13 cellular contexts compared by ENCODE assay signal in the genomic region with DNA sequence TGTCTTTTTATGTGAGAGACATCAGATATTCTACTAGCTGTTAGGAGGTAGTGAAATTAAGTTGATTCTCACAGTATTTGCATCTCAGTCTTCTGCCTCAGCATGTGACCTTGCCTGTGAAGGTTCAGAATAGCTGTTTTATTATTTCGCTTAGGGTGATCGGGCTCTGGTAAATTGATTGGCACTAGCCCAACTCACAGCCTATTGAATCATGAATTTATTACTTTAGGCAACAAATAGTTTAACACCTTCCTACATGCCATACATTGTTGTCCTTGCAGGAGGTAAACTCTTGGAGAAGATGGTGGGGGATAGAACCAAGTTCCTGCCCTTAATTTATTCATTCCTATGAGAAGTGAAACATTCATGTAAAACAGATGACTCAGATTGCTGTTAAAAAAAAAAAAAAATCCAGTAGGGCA.
DNase-seq lines count a peak whose midpoint lies in the region; ATAC-seq and TF ChIP-seq lines count a peak whose summit lies in the region.
"Had no signal": no experiment of that assay in that cellular context is flagged by ENCODE, and none has a peak within 500 bp of the region (broad histone marks: within the 10 kb centered on the region; RNA-seq: fewer than 3 reads in every experiment).

No MANE protein-coding gene starts in this region.

- no peak for TF ChIP-seq POLR2A in vagina (IDR thresholded peaks at IDR 0.05)

- peak; percentile 66 for ATAC-seq in GM21381 (IDR thresholded peaks at IDR 0.05; ENCODE audit: unreplicated experiment)
- ATAC-seq in HG03103 (IDR thresholded peaks at IDR 0.05; ENCODE audit: low read depth, unreplicated experiment) = peak; percentile 55

- peaks cover 16% of the 10 kb centered on the region for H3K4me1 ChIP-seq in vagina

- no peaks in the 10 kb centered on the region for H3K36me3 ChIP-seq in vagina
- H3K36me3 ChIP-seq: breast epithelium, HAP-1 had no signal

- H3K9me3 ChIP-seq in vagina = no peaks in the 10 kb centered on the region
- H3K9me3 ChIP-seq: breast epithelium, HAP-1 had no signal

- POLR2A ChIA-PET in GM10248 (lab: Yijun Ruan, JAX) = no interaction called here

- intact Hi-C loops in vagina (cut with DNase I) = no loop called here

- CTCF ChIA-PET in GM10248 (lab: Yijun Ruan, JAX) = interaction anchor here (0.7 to 2.0 kb wide), 4 partner anchors 14 to 21 kb away, joined by 3 to 4 read pairs (median 3); no protein-coding TSS in a partner anchor

- no peak overlapping the region for H3K4me3 ChIP-seq in vagina
- H3K4me3 ChIP-seq: breast epithelium, HAP-1 had no signal

- H3K27me3 ChIP-seq in vagina = no peaks in the 10 kb centered on the region
- H3K27me3 ChIP-seq: breast epithelium had no signal

- H3K27ac ChIP-seq in vagina = no peak overlapping the region
- H3K27ac ChIP-seq: breast epithelium had no signal

- DNase-seq in GM10248 (ENCODE audit: extremely low spot score) (peak; percentile 18), astrocyte of the hippocampus (ENCODE audit: low read depth, low spot score) (peak; percentile 69), NCI-H446 (lab: John Stamatoyannopoulos, UW) (no peak), D341Med (ENCODE audit: low spot score) (no peak), SW480 (ENCODE audit: low spot score) (no peak), vagina (ENCODE audit: extremely low spot score in 2 of 2) (no peak)
- DNase-seq: C1 segment of cervical spinal cord, NCI-H446 treated with DMSO at 0.1 percent for 48 hours, posterior cingulate gyrus had no signal

- TF ChIP-seq CTCF in GM10248 (IDR thresholded peaks at IDR 0.05; ENCODE audit: control extremely low read depth, extremely low read depth, low read depth, missing control alignments) (no peak), vagina (IDR thresholded peaks at IDR 0.05) (no peak)

Comparison
In these comparisons a context has a peak if more than half of its experiments do, and no peak if none do; other contexts are left out.
1. DNase-seq: peak in GM10248 (single experiment) and astrocyte of the hippocampus (single experiment); none in NCI-H446 (0 of 2), D341Med (single experiment), SW480 (single experiment) and vagina (0 of 2).